Comparison of ENCODE assay signal across 17 cellular contexts in the genomic region with DNA sequence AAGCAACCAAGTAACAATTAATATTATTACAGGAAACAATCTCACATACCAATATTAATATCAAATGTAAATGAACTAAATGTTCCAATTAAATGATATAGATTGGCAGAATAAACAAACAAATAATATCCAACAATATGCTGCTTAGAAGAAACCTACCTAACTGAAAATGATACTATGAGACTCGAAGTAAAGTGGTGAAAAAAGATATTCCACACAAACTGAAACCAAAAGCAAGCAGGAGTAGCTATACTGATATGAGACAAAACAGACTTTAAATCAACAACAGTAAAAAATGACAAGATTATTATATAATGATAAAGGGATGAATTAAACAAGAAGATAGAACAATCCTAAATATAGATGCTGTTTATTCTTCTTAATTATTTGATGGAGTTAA.
"Had no signal": no experiment of that assay in that cellular context is flagged by ENCODE, and none has a peak within 500 bp of the region (broad histone marks: within the 10 kb centered on the region; RNA-seq: fewer than 3 reads in every experiment).

No MANE protein-coding gene starts in this region.

- H3K9me3 ChIP-seq: body of pancreas, left lung, spleen, testis, upper lobe of left lung had no signal

- FAIRE-seq: frontal cortex had no signal

- H3K36me3 Mint-ChIP-seq: activated CD8-positive, alpha-beta memory T cell treated with anti-CD3 and anti-CD28 coated beads, Interleukin-2, amount 10 ng/mL, durations not matched to agents 7 days and 5 days; activated naive CD8-positive, alpha-beta T cell treated with anti-CD3 and anti-CD28 coated beads, Interleukin-2, amount 10 ng/mL, durations not matched to agents 7 days and 5 days; stimulated activated memory B cell treated with anti-CD40 and anti-IgM and Interleukin-4, amounts not matched to agents 10 μg/mL and 1 μg/mL and 100 μg/mL, for 72 hours had no signal

- H3K27me3 Mint-ChIP-seq: activated B cell treated with CpG ODN at 0.5 μM for 24 hours; activated CD4-positive, alpha-beta memory T cell treated with anti-CD3 and anti-CD28 coated beads, Interleukin-2, amount 10 ng/mL, durations not matched to agents 7 days and 5 days; activated CD8-positive, alpha-beta memory T cell treated with anti-CD3 and anti-CD28 coated beads, Interleukin-2, amount 10 ng/mL, durations not matched to agents 7 days and 5 days; activated naive CD8-positive, alpha-beta T cell treated with anti-CD3 and anti-CD28 coated beads, Interleukin-2, amount 10 ng/mL, durations not matched to agents 7 days and 5 days; stimulated activated memory B cell treated with anti-CD40 and anti-IgM and Interleukin-4, amounts not matched to agents 10 μg/mL and 1 μg/mL and 100 μg/mL, for 72 hours had no signal

- H3K27me3 ChIP-seq: body of pancreas, left lung, spleen, testis, upper lobe of left lung had no signal

- ATAC-seq: activated CD8-positive, alpha-beta memory T cell treated with anti-CD3 and anti-CD28 coated beads, Interleukin-2, amount 10 ng/mL, durations not matched to agents 7 days and 5 days; body of pancreas; left lung; sciatic nerve; stimulated activated memory B cell treated with anti-CD40 and anti-IgM and Interleukin-4, amounts not matched to agents 10 μg/mL and 1 μg/mL and 100 μg/mL, for 72 hours had no signal

- H3K36me3 ChIP-seq: left lung, spleen, upper lobe of left lung had no signal

- H3K4me3 ChIP-seq: body of pancreas, left lung, spleen, testis, upper lobe of left lung had no signal

- H3K4me3 Mint-ChIP-seq: activated B cell treated with CpG ODN at 0.5 μM for 24 hours; activated CD4-positive, alpha-beta memory T cell treated with anti-CD3 and anti-CD28 coated beads, Interleukin-2, amount 10 ng/mL, durations not matched to agents 7 days and 5 days; activated CD8-positive, alpha-beta memory T cell treated with anti-CD3 and anti-CD28 coated beads, Interleukin-2, amount 10 ng/mL, durations not matched to agents 7 days and 5 days; activated naive CD8-positive, alpha-beta T cell treated with anti-CD3 and anti-CD28 coated beads, Interleukin-2, amount 10 ng/mL, durations not matched to agents 7 days and 5 days; nephron; stimulated activated memory B cell treated with anti-CD40 and anti-IgM and Interleukin-4, amounts not matched to agents 10 μg/mL and 1 μg/mL and 100 μg/mL, for 72 hours had no signal

- H3K9me3 Mint-ChIP-seq: activated B cell treated with CpG ODN at 0.5 μM for 24 hours; activated CD4-positive, alpha-beta memory T cell treated with anti-CD3 and anti-CD28 coated beads, Interleukin-2, amount 10 ng/mL, durations not matched to agents 7 days and 5 days; activated naive CD8-positive, alpha-beta T cell treated with anti-CD3 and anti-CD28 coated beads, Interleukin-2, amount 10 ng/mL, durations not matched to agents 7 days and 5 days; stimulated activated memory B cell treated with anti-CD40 and anti-IgM and Interleukin-4, amounts not matched to agents 10 μg/mL and 1 μg/mL and 100 μg/mL, for 72 hours had no signal

- H3K4me1 ChIP-seq: body of pancreas, left lung, spleen, testis, upper lobe of left lung had no signal

- H3K27ac ChIP-seq: body of pancreas, left lung, spleen, testis, upper lobe of left lung had no signal

- DNase-seq: activated B cell treated with CpG ODN at 0.5 μM for 24 hours; activated CD4-positive, alpha-beta memory T cell treated with anti-CD3 and anti-CD28 coated beads, Interleukin-2, amount 10 ng/mL, durations not matched to agents 7 days and 5 days; activated CD4-positive, alpha-beta T cell treated with anti-CD3 and anti-CD28 coated beads for 4 hours; activated CD8-positive, alpha-beta memory T cell treated with anti-CD3 and anti-CD28 coated beads, Interleukin-2, amount 10 ng/mL, durations not matched to agents 7 days and 5 days; activated naive CD4-positive, alpha-beta T cell; activated naive CD8-positive, alpha-beta T cell treated with anti-CD3 and anti-CD28 coated beads, Interleukin-2, amount 10 ng/mL, durations not matched to agents 7 days and 5 days; body of pancreas; left lung; midbrain; spleen; stimulated activated CD4-positive, alpha-beta T cell treated with anti-CD3 and anti-CD28 coated beads, Interleukin-4, amount 100 ng/mL, for 4 hours; testis; upper lobe of left lung had no signal

- H3K27ac Mint-ChIP-seq: activated B cell treated with CpG ODN at 0.5 μM for 24 hours; activated CD4-positive, alpha-beta memory T cell treated with anti-CD3 and anti-CD28 coated beads, Interleukin-2, amount 10 ng/mL, durations not matched to agents 7 days and 5 days; activated CD8-positive, alpha-beta memory T cell treated with anti-CD3 and anti-CD28 coated beads, Interleukin-2, amount 10 ng/mL, durations not matched to agents 7 days and 5 days; activated naive CD8-positive, alpha-beta T cell treated with anti-CD3 and anti-CD28 coated beads, Interleukin-2, amount 10 ng/mL, durations not matched to agents 7 days and 5 days; nephron; stimulated activated memory B cell treated with anti-CD40 and anti-IgM and Interleukin-4, amounts not matched to agents 10 μg/mL and 1 μg/mL and 100 μg/mL, for 72 hours had no signal

- H3K4me1 Mint-ChIP-seq: activated B cell treated with CpG ODN at 0.5 μM for 24 hours; activated CD4-positive, alpha-beta memory T cell treated with anti-CD3 and anti-CD28 coated beads, Interleukin-2, amount 10 ng/mL, durations not matched to agents 7 days and 5 days; activated CD8-positive, alpha-beta memory T cell treated with anti-CD3 and anti-CD28 coated beads, Interleukin-2, amount 10 ng/mL, durations not matched to agents 7 days and 5 days; activated naive CD8-positive, alpha-beta T cell treated with anti-CD3 and anti-CD28 coated beads, Interleukin-2, amount 10 ng/mL, durations not matched to agents 7 days and 5 days; nephron; stimulated activated memory B cell treated with anti-CD40 and anti-IgM and Interleukin-4, amounts not matched to agents 10 μg/mL and 1 μg/mL and 100 μg/mL, for 72 hours had no signal
